ENCODE assay signal across 1 cellular context in genomic region chr13:51803422-51804294, GRCh38.
A peak's percentile ranks its signal among the peaks of the same experiment; 100 is the strongest.
TF ChIP-seq lines count a peak whose summit lies in the region.

A gene with protein sequence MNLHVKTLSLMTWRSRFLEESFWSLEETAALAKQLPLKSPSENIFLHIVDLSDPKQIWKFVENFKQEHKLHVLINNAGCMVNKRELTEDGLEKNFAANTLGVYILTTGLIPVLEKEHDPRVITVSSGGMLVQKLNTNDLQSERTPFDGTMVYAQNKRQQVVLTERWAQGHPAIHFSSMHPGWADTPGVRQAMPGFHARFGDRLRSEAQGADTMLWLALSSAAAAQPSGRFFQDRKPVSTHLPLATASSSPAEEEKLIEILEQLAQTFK (minus strand): TSS chr13:51804163. CDS start chr13:51799659, 4,504 bp downstream.

TF ChIP-seq in HepG2, 621 proteins besides CTCF, POLR2A, EP300 and RAD21 (continued from another document and continues in another):
- TF ChIP-seq, protein P1, sequence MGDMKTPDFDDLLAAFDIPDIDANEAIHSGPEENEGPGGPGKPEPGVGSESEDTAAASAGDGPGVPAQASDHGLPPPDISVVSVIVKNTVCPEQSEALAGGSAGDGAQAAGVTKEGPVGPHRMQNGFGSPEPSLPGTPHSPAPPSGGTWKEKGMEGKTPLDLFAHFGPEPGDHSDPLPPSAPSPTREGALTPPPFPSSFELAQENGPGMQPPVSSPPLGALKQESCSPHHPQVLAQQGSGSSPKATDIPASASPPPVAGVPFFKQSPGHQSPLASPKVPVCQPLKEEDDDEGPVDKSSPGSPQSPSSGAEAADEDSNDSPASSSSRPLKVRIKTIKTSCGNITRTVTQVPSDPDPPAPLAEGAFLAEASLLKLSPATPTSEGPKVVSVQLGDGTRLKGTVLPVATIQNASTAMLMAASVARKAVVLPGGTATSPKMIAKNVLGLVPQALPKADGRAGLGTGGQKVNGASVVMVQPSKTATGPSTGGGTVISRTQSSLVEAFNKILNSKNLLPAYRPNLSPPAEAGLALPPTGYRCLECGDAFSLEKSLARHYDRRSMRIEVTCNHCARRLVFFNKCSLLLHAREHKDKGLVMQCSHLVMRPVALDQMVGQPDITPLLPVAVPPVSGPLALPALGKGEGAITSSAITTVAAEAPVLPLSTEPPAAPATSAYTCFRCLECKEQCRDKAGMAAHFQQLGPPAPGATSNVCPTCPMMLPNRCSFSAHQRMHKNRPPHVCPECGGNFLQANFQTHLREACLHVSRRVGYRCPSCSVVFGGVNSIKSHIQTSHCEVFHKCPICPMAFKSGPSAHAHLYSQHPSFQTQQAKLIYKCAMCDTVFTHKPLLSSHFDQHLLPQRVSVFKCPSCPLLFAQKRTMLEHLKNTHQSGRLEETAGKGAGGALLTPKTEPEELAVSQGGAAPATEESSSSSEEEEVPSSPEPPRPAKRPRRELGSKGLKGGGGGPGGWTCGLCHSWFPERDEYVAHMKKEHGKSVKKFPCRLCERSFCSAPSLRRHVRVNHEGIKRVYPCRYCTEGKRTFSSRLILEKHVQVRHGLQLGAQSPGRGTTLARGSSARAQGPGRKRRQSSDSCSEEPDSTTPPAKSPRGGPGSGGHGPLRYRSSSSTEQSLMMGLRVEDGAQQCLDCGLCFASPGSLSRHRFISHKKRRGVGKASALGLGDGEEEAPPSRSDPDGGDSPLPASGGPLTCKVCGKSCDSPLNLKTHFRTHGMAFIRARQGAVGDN (CRISPR knock-in tag; IDR thresholded peaks at IDR 0.05), result peak; percentile 97
- TF ChIP-seq NFYB (CRISPR knock-in tag; IDR thresholded peaks at IDR 0.05) (peak; percentile 42), ZNF709 (CRISPR knock-in tag; IDR thresholded peaks at IDR 0.05) (peak; percentile 65), IRX3 (CRISPR knock-in tag; IDR thresholded peaks at IDR 0.05; ENCODE audit: borderline replicate concordance, low read depth) (no peak), NCOA2 (CRISPR knock-in tag; IDR thresholded peaks at IDR 0.05) (no peak; the same call in 1 of the 2 replicates), PCBP1 (IDR thresholded peaks at IDR 0.05; ENCODE audit: borderline replicate concordance, low read depth, low read length) (no peak), ZNF652 (CRISPR knock-in tag; IDR thresholded peaks at IDR 0.05; ENCODE audit: borderline replicate concordance, low read depth) (no peak), AHDC1 (CRISPR knock-in tag; IDR thresholded peaks at IDR 0.05; ENCODE audit: borderline replicate concordance) (no peak), MED8 (CRISPR knock-in tag; IDR thresholded peaks at IDR 0.05; ENCODE audit: insufficient replicate concordance) (no peak), RAD51 (IDR thresholded peaks at IDR 0.05; ENCODE audit: borderline replicate concordance) (no peak), ZNF501 (CRISPR knock-in tag; IDR thresholded peaks at IDR 0.05) (no peak), KLF13 (CRISPR knock-in tag; IDR thresholded peaks at IDR 0.05) (no peak), RBM39 (IDR thresholded peaks at IDR 0.05; ENCODE audit: low read depth, low read length, poor library complexity, severe bottlenecking) (peak; percentile 36), SP2 (CRISPR knock-in tag; IDR thresholded peaks at IDR 0.05) (no peak), KLF11 (CRISPR knock-in tag; IDR thresholded peaks at IDR 0.05) (no peak), SIN3B (IDR thresholded peaks at IDR 0.05; ENCODE audit: low read length) (no peak), TRAFD1 (CRISPR knock-in tag; IDR thresholded peaks at IDR 0.05; ENCODE audit: borderline replicate concordance) (no peak), ZNF782 (CRISPR knock-in tag; IDR thresholded peaks at IDR 0.05; ENCODE audit: borderline replicate concordance) (peak; percentile 48; the same call in 1 of the 2 replicates), KMT2A (CRISPR knock-in tag; IDR thresholded peaks at IDR 0.05) (no peak), ZBTB26 (CRISPR knock-in tag; IDR thresholded peaks at IDR 0.05; ENCODE audit: borderline replicate concordance) (peak; percentile 48; the same call in 1 of the 2 replicates), RORA (CRISPR knock-in tag; IDR thresholded peaks at IDR 0.05) (no peak), ZNF138 (CRISPR knock-in tag; IDR thresholded peaks at IDR 0.05; ENCODE audit: low read depth) (no peak), ZNF724P (CRISPR knock-in tag; IDR thresholded peaks at IDR 0.05; ENCODE audit: borderline replicate concordance) (no peak)
- TF ChIP-seq, protein P2, sequence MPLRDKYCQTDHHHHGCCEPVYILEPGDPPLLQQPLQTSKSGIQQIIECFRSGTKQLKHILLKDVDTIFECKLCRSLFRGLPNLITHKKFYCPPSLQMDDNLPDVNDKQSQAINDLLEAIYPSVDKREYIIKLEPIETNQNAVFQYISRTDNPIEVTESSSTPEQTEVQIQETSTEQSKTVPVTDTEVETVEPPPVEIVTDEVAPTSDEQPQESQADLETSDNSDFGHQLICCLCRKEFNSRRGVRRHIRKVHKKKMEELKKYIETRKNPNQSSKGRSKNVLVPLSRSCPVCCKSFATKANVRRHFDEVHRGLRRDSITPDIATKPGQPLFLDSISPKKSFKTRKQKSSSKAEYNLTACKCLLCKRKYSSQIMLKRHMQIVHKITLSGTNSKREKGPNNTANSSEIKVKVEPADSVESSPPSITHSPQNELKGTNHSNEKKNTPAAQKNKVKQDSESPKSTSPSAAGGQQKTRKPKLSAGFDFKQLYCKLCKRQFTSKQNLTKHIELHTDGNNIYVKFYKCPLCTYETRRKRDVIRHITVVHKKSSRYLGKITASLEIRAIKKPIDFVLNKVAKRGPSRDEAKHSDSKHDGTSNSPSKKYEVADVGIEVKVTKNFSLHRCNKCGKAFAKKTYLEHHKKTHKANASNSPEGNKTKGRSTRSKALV (CRISPR knock-in tag; IDR thresholded peaks at IDR 0.05), result no peak; the same call in 1 of the 2 replicates
- TF ChIP-seq, protein P3, sequence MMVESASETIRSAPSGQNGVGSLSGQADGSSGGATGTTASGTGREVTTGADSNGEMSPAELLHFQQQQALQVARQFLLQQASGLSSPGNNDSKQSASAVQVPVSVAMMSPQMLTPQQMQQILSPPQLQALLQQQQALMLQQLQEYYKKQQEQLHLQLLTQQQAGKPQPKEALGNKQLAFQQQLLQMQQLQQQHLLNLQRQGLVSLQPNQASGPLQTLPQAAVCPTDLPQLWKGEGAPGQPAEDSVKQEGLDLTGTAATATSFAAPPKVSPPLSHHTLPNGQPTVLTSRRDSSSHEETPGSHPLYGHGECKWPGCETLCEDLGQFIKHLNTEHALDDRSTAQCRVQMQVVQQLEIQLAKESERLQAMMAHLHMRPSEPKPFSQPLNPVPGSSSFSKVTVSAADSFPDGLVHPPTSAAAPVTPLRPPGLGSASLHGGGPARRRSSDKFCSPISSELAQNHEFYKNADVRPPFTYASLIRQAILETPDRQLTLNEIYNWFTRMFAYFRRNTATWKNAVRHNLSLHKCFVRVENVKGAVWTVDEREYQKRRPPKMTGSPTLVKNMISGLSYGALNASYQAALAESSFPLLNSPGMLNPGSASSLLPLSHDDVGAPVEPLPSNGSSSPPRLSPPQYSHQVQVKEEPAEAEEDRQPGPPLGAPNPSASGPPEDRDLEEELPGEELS (CRISPR knock-in tag; IDR thresholded peaks at IDR 0.05), result no peak
- TF ChIP-seq, protein P4, sequence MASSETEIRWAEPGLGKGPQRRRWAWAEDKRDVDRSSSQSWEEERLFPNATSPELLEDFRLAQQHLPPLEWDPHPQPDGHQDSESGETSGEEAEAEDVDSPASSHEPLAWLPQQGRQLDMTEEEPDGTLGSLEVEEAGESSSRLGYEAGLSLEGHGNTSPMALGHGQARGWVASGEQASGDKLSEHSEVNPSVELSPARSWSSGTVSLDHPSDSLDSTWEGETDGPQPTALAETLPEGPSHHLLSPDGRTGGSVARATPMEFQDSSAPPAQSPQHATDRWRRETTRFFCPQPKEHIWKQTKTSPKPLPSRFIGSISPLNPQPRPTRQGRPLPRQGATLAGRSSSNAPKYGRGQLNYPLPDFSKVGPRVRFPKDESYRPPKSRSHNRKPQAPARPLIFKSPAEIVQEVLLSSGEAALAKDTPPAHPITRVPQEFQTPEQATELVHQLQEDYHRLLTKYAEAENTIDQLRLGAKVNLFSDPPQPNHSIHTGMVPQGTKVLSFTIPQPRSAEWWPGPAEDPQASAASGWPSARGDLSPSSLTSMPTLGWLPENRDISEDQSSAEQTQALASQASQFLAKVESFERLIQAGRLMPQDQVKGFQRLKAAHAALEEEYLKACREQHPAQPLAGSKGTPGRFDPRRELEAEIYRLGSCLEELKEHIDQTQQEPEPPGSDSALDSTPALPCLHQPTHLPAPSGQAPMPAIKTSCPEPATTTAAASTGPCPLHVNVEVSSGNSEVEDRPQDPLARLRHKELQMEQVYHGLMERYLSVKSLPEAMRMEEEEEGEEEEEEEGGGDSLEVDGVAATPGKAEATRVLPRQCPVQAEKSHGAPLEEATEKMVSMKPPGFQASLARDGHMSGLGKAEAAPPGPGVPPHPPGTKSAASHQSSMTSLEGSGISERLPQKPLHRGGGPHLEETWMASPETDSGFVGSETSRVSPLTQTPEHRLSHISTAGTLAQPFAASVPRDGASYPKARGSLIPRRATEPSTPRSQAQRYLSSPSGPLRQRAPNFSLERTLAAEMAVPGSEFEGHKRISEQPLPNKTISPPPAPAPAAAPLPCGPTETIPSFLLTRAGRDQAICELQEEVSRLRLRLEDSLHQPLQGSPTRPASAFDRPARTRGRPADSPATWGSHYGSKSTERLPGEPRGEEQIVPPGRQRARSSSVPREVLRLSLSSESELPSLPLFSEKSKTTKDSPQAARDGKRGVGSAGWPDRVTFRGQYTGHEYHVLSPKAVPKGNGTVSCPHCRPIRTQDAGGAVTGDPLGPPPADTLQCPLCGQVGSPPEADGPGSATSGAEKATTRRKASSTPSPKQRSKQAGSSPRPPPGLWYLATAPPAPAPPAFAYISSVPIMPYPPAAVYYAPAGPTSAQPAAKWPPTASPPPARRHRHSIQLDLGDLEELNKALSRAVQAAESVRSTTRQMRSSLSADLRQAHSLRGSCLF (CRISPR knock-in tag; IDR thresholded peaks at IDR 0.05; ENCODE audit: borderline replicate concordance), result no peak
- TF ChIP-seq, protein P5, sequence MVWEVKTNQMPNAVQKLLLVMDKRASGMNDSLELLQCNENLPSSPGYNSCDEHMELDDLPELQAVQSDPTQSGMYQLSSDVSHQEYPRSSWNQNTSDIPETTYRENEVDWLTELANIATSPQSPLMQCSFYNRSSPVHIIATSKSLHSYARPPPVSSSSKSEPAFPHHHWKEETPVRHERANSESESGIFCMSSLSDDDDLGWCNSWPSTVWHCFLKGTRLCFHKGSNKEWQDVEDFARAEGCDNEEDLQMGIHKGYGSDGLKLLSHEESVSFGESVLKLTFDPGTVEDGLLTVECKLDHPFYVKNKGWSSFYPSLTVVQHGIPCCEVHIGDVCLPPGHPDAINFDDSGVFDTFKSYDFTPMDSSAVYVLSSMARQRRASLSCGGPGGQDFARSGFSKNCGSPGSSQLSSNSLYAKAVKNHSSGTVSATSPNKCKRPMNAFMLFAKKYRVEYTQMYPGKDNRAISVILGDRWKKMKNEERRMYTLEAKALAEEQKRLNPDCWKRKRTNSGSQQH (CRISPR knock-in tag; IDR thresholded peaks at IDR 0.05; ENCODE audit: low read depth), result peak; percentile 13; the same call in 1 of the 2 replicates
